ENCODE assay signal across 12 cellular contexts in genomic region chr1:226632169-226632884, GRCh38.
A peak's percentile ranks its signal among the peaks of the same experiment; 100 is the strongest.
DNase-seq lines count a peak whose midpoint lies in the region; ATAC-seq and TF ChIP-seq lines count a peak whose summit lies in the region.
"Had no signal": no experiment of that assay in that cellular context is flagged by ENCODE, and none has a peak within 500 bp of the region (broad histone marks: within the 10 kb centered on the region; RNA-seq: fewer than 3 reads in every experiment).

No MANE protein-coding gene starts in this region.

- DNase-seq in Right ventricle myocardium inferior (ENCODE audit: missing footprints) (peak; percentile 40), right atrium auricular region (ENCODE audit: low spot score) (no peak), ascending aorta (ENCODE audit: low spot score in 2 of 2) (peak; percentile 7 to 53), upper lobe of right lung (peak; percentile 40), retina (no peak), NOMO-1 treated with dmso at 0.1 percent for 144 hours (lab: John Stamatoyannopoulos, UW; ENCODE audit: unreplicated experiment) (no peak)
- DNase-seq: MG63 had no signal

- no peak for TF ChIP-seq CTCF in right atrium auricular region (IDR thresholded peaks at IDR 0.05)
- TF ChIP-seq CTCF in ascending aorta (IDR thresholded peaks at IDR 0.05) = no peak
- TF ChIP-seq CTCF in upper lobe of right lung (IDR thresholded peaks at IDR 0.05) = no peak

- no peaks in the 10 kb centered on the region for H3K27me3 ChIP-seq in right atrium auricular region
- no peaks in the 10 kb centered on the region for H3K27me3 ChIP-seq in ascending aorta
- no peaks in the 10 kb centered on the region for H3K27me3 ChIP-seq in muscle layer of duodenum (ENCODE audit: low read depth, low read length)
- no peaks in the 10 kb centered on the region for H3K27me3 ChIP-seq in upper lobe of right lung
- H3K27me3 ChIP-seq: adrenal gland, MG63, pancreas had no signal

- H3K36me3 ChIP-seq in right atrium auricular region (no peaks in the 10 kb centered on the region), ascending aorta (peaks cover 0 to 14% of the 10 kb centered on the region in 2 donors), muscle layer of duodenum (ENCODE audit: control insufficient read depth in 1 of 2, insufficient read depth in 2 of 2, low read length in 2 of 2) (peaks cover 25 to 28% of the 10 kb centered on the region in 2 donors), upper lobe of right lung (peaks cover 26% of the 10 kb centered on the region)
- H3K36me3 ChIP-seq: adrenal gland had no signal

- H3K4me1 ChIP-seq in right atrium auricular region (peaks cover 0 to 23% of the 10 kb centered on the region in 2 donors), ascending aorta (peaks cover 3 to 11% of the 10 kb centered on the region in 2 donors), muscle layer of duodenum (ENCODE audit: control insufficient read depth in 1 of 2, insufficient read depth in 2 of 2, low read length in 2 of 2) (peaks cover 8 to 56% of the 10 kb centered on the region in 2 donors), upper lobe of right lung (peaks cover 12% of the 10 kb centered on the region)
- H3K4me1 ChIP-seq: adrenal gland, pancreas had no signal

- H3K27ac ChIP-seq in right atrium auricular region = no peak overlapping the region
- H3K27ac ChIP-seq in ascending aorta = no peak overlapping the region
- peak overlapping the region; percentile 22 for H3K27ac ChIP-seq in muscle layer of duodenum (ENCODE audit: low read length)
- H3K27ac ChIP-seq in upper lobe of right lung = peak overlapping the region; percentile 36
- H3K27ac ChIP-seq: C4-2B, pancreas had no signal

- H3K9me3 ChIP-seq in right atrium auricular region = no peaks in the 10 kb centered on the region
- H3K9me3 ChIP-seq in ascending aorta = no peaks in the 10 kb centered on the region
- no peaks in the 10 kb centered on the region for H3K9me3 ChIP-seq in muscle layer of duodenum (ENCODE audit: control insufficient read depth in 1 of 2, low read length in 2 of 2)
- H3K9me3 ChIP-seq in upper lobe of right lung = no peaks in the 10 kb centered on the region
- H3K9me3 ChIP-seq: adrenal gland, MG63, pancreas had no signal

- intact Hi-C loops in Right ventricle myocardium inferior (cut with DNase I) (loop anchor here (5.0 to 10.0 kb wide), 2 partner anchors 105 to 802 kb away; partner anchors contain the start of gene ITPKB), ascending aorta (cut with DNase I) (loop anchor here (5.0 to 10.0 kb wide), 3 partner anchors 70 to 240 kb away; partner anchors contain the start of genes PSEN2 and STUM), upper lobe of right lung (cut with DNase I) (loop anchor here (10.0 kb wide), 1 partner anchor 102 kb away; the partner anchor contains the start of gene ITPKB)

- no peak overlapping the region for H3K4me3 ChIP-seq in right atrium auricular region
- no peak overlapping the region for H3K4me3 ChIP-seq in ascending aorta
- no peak overlapping the region for H3K4me3 ChIP-seq in muscle layer of duodenum (ENCODE audit: low read depth in 1 of 2, low read length in 2 of 2)
- H3K4me3 ChIP-seq in upper lobe of right lung = no peak overlapping the region
- H3K4me3 ChIP-seq: adrenal gland, MG63, pancreas had no signal

- no peak for ATAC-seq in Right ventricle myocardium inferior
- no peak for ATAC-seq in upper lobe of right lung
- ATAC-seq in esophagus mucosa = no peak
- ATAC-seq: pancreas had no signal

Comparison
In these comparisons a context has a peak if more than half of its experiments do, and no peak if none do; other contexts are left out.
1. DNase-seq: peak in Right ventricle myocardium inferior (single experiment), ascending aorta (2 of 2) and upper lobe of right lung (single experiment); none in right atrium auricular region (single experiment), retina (single experiment) and NOMO-1 treated with dmso at 0.1 percent for 144 hours (single experiment).
2. H3K27ac ChIP-seq: peak in muscle layer of duodenum (single experiment) and upper lobe of right lung (single experiment); none in right atrium auricular region (0 of 2) and ascending aorta (0 of 2).